1 cellular context compared by ENCODE assay signal in the genomic region with DNA sequence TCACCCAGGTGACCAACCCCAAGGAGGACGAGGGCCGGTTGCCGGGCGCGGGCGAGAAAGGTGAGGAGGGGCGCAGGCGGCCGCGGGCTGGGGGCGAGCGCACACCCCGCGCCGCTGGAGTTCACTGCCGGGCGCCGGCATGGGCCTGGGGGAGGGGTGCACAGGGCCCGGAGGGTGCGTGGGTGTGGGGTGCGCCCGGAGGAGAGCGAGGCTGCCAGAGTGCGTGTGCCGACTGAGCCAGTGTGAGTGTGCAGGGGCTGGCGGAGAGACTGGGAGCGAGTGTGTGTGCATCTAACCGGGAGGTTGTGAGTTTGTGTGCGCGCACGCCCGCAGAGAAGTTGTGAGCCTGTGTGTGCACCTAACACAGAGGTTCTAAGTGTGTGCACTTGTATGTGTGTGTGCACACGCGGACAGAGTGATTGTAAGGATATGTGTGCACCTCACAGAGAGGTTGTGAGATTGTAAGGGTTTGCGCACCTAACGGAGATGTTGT.
A peak's percentile ranks its signal among the peaks of the same experiment; 100 is the strongest.
TF ChIP-seq lines count a peak whose summit lies in the region.

No MANE protein-coding gene starts in this region.

TF ChIP-seq in K562, 482 proteins besides CTCF, POLR2A, EP300 and RAD21 (continued from another document and continues in another):
- TF ChIP-seq, protein P1, sequence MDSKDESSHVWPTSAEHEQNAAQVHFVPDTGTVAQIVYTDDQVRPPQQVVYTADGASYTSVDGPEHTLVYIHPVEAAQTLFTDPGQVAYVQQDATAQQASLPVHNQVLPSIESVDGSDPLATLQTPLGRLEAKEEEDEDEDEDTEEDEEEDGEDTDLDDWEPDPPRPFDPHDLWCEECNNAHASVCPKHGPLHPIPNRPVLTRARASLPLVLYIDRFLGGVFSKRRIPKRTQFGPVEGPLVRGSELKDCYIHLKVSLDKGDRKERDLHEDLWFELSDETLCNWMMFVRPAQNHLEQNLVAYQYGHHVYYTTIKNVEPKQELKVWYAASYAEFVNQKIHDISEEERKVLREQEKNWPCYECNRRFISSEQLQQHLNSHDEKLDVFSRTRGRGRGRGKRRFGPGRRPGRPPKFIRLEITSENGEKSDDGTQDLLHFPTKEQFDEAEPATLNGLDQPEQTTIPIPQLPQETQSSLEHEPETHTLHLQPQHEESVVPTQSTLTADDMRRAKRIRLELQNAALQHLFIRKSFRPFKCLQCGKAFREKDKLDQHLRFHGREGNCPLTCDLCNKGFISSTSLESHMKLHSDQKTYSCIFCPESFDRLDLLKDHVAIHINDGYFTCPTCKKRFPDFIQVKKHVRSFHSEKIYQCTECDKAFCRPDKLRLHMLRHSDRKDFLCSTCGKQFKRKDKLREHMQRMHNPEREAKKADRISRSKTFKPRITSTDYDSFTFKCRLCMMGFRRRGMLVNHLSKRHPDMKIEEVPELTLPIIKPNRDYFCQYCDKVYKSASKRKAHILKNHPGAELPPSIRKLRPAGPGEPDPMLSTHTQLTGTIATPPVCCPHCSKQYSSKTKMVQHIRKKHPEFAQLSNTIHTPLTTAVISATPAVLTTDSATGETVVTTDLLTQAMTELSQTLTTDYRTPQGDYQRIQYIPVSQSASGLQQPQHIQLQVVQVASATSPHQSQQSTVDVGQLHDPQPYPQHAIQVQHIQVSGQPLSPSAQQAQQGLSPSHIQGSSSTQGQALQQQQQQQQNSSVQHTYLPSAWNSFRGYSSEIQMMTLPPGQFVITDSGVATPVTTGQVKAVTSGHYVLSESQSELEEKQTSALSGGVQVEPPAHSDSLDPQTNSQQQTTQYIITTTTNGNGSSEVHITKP (IDR thresholded peaks at IDR 0.05; ENCODE audit: partially characterized antibody) = no peak
- TF ChIP-seq NELFE (IDR thresholded peaks at IDR 0.05; ENCODE audit: insufficient read depth, insufficient read length) = no peak
- no peak for TF ChIP-seq HMG20A (CRISPR knock-in tag; conservative IDR thresholded peaks at IDR 0.05)
- TF ChIP-seq HNRNPL (IDR thresholded peaks at IDR 0.05; ENCODE audit: low read depth, low read length) = no peak
- TF ChIP-seq MTA1 (IDR thresholded peaks at IDR 0.05; ENCODE audit: borderline replicate concordance) = no peak
- peak; percentile 43; the same call in 1 of the 2 replicates for TF ChIP-seq CTBP1 (IDR thresholded peaks at IDR 0.05; ENCODE audit: borderline replicate concordance)
- TF ChIP-seq, protein P2, sequence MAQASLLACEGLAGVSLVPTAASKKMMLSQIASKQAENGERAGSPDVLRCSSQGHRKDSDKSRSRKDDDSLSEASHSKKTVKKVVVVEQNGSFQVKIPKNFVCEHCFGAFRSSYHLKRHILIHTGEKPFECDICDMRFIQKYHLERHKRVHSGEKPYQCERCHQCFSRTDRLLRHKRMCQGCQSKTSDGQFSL (CRISPR knock-in tag; IDR thresholded peaks at IDR 0.05) = peak; percentile 14; the same call in 1 of the 2 replicates
- TF ChIP-seq, protein P2 (tag; IDR thresholded peaks at IDR 0.05) = no peak
- no peak for TF ChIP-seq EP400 (IDR thresholded peaks at IDR 0.05)
- TF ChIP-seq ZNF140 (CRISPR knock-in tag; IDR thresholded peaks at IDR 0.05) = no peak
- peak in 1 of 2 experiments; percentile 25; a peak in 1 of 4 replicates for TF ChIP-seq RCOR1 (IDR thresholded peaks at IDR 0.05; ENCODE audit: borderline replicate concordance in 1 of 2, low read depth in 2 of 2, low read length in 2 of 2)
- TF ChIP-seq NEUROD1 (IDR thresholded peaks at IDR 0.05; ENCODE audit: borderline replicate concordance, low read depth, low read length, partially characterized antibody) = peak; percentile 23
- TF ChIP-seq SAP30 (IDR thresholded peaks at IDR 0.05; ENCODE audit: borderline replicate concordance, insufficient read depth, low read depth, low read length, poor library complexity, severe bottlenecking) = no peak
- TF ChIP-seq MAZ (CRISPR knock-in tag; conservative IDR thresholded peaks at IDR 0.05 in 1 of 2, IDR thresholded peaks at IDR 0.05 in 1 of 2) = peak in 1 of 2 experiments; percentile 58; a peak in 1 of 4 replicates
- peak; percentile 62; the same call in 1 of the 2 replicates for TF ChIP-seq NR2C2 (CRISPR knock-in tag; IDR thresholded peaks at IDR 0.05)
- no peak for TF ChIP-seq NR2C2 (tag; IDR thresholded peaks at IDR 0.05)
- TF ChIP-seq MEF2A (IDR thresholded peaks at IDR 0.05; ENCODE audit: control insufficient read depth, low read depth, low read length) = no peak
- TF ChIP-seq, protein P3, sequence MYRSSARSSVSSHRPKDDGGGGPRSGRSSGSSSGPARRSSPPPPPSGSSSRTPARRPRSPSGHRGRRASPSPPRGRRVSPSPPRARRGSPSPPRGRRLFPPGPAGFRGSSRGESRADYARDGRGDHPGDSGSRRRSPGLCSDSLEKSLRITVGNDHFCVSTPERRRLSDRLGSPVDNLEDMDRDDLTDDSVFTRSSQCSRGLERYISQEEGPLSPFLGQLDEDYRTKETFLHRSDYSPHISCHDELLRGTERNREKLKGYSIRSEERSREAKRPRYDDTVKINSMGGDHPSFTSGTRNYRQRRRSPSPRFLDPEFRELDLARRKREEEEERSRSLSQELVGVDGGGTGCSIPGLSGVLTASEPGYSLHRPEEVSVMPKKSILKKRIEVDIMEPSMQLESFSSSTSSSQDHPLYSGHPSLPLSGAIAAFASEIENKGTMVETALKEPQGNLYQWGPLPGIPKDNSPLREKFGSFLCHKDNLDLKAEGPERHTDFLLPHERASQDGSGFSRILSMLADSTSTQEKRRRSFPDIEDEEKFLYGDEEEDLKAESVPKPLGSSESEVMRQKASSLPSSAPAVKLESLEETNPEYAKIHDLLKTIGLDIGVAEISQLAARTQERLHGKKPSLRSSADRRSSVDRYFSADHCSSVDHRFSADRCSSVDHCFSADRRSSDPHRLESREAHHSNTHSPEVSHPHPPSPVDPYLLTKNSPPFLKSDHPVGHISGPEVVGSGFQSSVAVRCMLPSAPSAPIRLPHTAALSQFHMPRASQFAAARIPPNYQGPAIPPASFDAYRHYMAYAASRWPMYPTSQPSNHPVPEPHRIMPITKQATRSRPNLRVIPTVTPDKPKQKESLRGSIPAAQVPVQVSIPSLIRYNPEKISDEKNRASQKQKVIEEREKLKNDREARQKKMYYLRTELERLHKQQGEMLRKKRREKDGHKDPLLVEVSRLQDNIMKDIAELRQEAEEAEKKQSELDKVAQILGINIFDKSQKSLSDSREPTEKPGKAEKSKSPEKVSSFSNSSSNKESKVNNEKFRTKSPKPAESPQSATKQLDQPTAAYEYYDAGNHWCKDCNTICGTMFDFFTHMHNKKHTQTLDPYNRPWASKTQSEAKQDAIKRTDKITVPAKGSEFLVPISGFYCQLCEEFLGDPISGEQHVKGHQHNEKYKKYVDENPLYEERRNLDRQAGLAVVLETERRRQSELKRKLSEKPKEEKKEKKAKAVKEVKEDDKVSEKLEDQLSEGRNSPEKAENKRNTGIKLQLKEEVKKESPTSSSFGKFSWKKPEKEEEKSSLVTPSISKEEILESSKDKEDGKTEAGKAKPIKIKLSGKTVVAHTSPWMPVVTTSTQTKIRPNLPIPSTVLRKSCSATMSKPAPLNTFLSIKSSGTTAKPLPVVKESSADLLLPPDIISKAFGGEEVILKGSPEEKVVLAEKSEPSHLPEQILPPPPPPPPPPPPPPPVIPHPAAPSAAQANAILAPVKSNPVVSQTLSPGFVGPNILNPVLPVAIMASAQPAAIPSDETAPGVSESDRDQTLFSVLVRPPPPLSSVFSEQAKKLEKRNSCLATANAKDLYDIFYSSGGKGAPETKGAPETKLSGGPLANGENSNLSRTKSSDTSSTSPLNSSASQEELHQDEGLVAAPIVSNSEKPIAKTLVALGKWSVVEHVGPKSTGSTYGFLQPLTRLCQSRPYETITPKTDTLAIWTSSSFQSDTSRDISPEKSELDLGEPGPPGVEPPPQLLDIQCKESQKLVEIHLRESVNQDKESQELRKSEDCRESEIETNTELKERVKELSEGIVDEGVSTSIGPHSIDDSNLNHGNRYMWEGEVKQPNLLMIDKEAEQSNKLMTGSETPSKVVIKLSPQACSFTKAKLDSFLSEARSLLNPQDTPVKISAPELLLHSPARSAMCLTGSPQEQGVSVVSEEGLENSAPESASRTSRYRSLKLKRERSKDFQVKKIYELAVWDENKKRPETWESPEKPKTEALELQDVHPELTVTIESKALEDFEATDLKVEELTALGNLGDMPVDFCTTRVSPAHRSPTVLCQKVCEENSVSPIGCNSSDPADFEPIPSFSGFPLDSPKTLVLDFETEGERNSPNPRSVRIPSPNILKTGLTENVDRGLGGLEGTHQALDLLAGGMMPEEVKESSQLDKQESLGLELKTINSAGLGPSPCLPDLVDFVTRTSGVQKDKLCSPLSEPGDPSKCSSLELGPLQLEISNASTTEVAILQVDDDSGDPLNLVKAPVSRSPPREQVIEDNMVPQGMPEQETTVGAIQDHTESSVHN (IDR thresholded peaks at IDR 0.05; ENCODE audit: borderline replicate concordance in 1 of 2, low read depth in 1 of 2) = no peak
- no peak for TF ChIP-seq TFAM (CRISPR knock-in tag; conservative IDR thresholded peaks at IDR 0.05)
- no peak for TF ChIP-seq NCOA6 (IDR thresholded peaks at IDR 0.05)
- TF ChIP-seq ZFP1 (CRISPR knock-in tag; IDR thresholded peaks at IDR 0.05) = no peak
- TF ChIP-seq ZFPM2 (CRISPR knock-in tag; IDR thresholded peaks at IDR 0.05) = no peak
- TF ChIP-seq, protein P4, sequence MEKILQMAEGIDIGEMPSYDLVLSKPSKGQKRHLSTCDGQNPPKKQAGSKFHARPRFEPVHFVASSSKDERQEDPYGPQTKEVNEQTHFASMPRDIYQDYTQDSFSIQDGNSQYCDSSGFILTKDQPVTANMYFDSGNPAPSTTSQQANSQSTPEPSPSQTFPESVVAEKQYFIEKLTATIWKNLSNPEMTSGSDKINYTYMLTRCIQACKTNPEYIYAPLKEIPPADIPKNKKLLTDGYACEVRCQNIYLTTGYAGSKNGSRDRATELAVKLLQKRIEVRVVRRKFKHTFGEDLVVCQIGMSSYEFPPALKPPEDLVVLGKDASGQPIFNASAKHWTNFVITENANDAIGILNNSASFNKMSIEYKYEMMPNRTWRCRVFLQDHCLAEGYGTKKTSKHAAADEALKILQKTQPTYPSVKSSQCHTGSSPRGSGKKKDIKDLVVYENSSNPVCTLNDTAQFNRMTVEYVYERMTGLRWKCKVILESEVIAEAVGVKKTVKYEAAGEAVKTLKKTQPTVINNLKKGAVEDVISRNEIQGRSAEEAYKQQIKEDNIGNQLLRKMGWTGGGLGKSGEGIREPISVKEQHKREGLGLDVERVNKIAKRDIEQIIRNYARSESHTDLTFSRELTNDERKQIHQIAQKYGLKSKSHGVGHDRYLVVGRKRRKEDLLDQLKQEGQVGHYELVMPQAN (IDR thresholded peaks at IDR 0.05; ENCODE audit: borderline replicate concordance) = 0 out of 2 replicates have a peak, but pooled peaks have one; percentile 31
- TF ChIP-seq TAL1 (IDR thresholded peaks at IDR 0.05) = no peak
- TF ChIP-seq PML (IDR thresholded peaks at IDR 0.05; ENCODE audit: low read length) = no peak
- TF ChIP-seq ZNF224 (CRISPR knock-in tag; IDR thresholded peaks at IDR 0.05) = no peak
- no peak for TF ChIP-seq ZNF717 (CRISPR knock-in tag; IDR thresholded peaks at IDR 0.05)
- TF ChIP-seq PHF8 (IDR thresholded peaks at IDR 0.05; ENCODE audit: borderline replicate concordance, low read length) = peak; percentile 20; the same call in 1 of the 2 replicates
- TF ChIP-seq, protein P5, sequence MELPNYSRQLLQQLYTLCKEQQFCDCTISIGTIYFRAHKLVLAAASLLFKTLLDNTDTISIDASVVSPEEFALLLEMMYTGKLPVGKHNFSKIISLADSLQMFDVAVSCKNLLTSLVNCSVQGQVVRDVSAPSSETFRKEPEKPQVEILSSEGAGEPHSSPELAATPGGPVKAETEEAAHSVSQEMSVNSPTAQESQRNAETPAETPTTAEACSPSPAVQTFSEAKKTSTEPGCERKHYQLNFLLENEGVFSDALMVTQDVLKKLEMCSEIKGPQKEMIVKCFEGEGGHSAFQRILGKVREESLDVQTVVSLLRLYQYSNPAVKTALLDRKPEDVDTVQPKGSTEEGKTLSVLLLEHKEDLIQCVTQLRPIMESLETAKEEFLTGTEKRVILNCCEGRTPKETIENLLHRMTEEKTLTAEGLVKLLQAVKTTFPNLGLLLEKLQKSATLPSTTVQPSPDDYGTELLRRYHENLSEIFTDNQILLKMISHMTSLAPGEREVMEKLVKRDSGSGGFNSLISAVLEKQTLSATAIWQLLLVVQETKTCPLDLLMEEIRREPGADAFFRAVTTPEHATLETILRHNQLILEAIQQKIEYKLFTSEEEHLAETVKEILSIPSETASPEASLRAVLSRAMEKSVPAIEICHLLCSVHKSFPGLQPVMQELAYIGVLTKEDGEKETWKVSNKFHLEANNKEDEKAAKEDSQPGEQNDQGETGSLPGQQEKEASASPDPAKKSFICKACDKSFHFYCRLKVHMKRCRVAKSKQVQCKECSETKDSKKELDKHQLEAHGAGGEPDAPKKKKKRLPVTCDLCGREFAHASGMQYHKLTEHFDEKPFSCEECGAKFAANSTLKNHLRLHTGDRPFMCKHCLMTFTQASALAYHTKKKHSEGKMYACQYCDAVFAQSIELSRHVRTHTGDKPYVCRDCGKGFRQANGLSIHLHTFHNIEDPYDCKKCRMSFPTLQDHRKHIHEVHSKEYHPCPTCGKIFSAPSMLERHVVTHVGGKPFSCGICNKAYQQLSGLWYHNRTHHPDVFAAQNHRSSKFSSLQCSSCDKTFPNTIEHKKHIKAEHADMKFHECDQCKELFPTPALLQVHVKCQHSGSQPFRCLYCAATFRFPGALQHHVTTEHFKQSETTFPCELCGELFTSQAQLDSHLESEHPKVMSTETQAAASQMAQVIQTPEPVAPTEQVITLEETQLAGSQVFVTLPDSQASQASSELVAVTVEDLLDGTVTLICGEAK (IDR thresholded peaks at IDR 0.05) = 0 out of 2 replicates have a peak, but pooled peaks have one; percentile 28
- TF ChIP-seq, protein P5 (CRISPR knock-in tag; IDR thresholded peaks at IDR 0.05) = no peak
- no peak for TF ChIP-seq ZNF133 (CRISPR knock-in tag; IDR thresholded peaks at IDR 0.05)
